ENCODE assay signal across 18 cellular contexts in the genomic region with DNA sequence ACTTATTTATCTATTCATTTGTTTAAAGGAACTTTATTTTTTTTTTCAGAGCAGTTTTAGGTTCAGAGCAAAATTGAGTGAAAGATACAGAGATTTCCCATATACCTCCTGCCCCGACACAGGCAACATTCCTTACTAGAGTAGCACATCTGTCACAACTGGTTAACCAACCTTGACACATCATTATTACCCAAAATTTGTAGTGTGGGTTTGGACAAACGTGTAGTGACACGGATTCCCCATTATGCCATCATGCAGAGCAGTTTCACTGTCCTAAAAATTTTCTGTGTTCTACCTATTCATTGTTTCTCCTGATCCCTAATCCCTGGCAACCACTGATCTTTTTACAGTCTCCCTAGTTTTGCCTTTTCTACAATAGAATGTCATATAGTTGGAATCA. TPM values are rescaled to one million over a fixed set of nuclear protein-coding genes. Genes with fewer than 3 reads are reported as not detected.
DNase-seq lines count a peak whose midpoint lies in the region; ATAC-seq, FAIRE-seq and TF ChIP-seq lines count a peak whose summit lies in the region.
"Had no signal": no experiment of that assay in that cellular context is flagged by ENCODE, and none has a peak within 500 bp of the region (broad histone marks: within the 10 kb centered on the region; RNA-seq: fewer than 3 reads in every experiment).

No MANE protein-coding gene starts in this region.

- H3K4ac ChIP-seq in IMR-90 (ENCODE audit: low read depth, low read length): no peak overlapping the region

- 0 out of 2 replicates have a peak overlapping the region, but pooled peaks have one; percentile 4 for H3K14ac ChIP-seq in IMR-90 (replicated peaks; ENCODE audit: low read depth, low read length)

- TF ChIP-seq RAD21 in IMR-90 (IDR thresholded peaks at IDR 0.05; ENCODE audit: low read length): no peak

- H3K27me3 Mint-ChIP-seq in astrocyte (ENCODE audit: low read depth, unreplicated experiment): no peaks in the 10 kb centered on the region
- H3K27me3 Mint-ChIP-seq: B cell had no signal

- no peak overlapping the region for H2AFZ ChIP-seq in IMR-90 (replicated peaks; ENCODE audit: low read length, poor library complexity)
- H2AFZ ChIP-seq in astrocyte (ENCODE audit: low read depth, low read length): no peak overlapping the region

- no CpG with 5 or more reads among the region's 3 CpGs for WGBS in IMR-90 (ENCODE audit: extremely low coverage in 2 of 2, insufficient read length in 1 of 2), 2 experiments
- 89 to 94% (median 92%) methylated on average over 3 of the region's 3 CpGs for WGBS in ovary, 3 donors

- no peaks in the 10 kb centered on the region for H3K79me2 ChIP-seq in astrocyte (ENCODE audit: insufficient read depth, low read length)

- no peaks in the 10 kb centered on the region for H3K4me1 ChIP-seq in IMR-90 (ENCODE audit: control insufficient read depth, insufficient read depth, low read length)
- no peaks in the 10 kb centered on the region for H3K4me1 ChIP-seq in astrocyte (ENCODE audit: insufficient read depth, low read length)
- H3K4me1 ChIP-seq in ovary (ENCODE audit: insufficient read depth): no peaks in the 10 kb centered on the region

- H3K18ac ChIP-seq in IMR-90 (ENCODE audit: low read depth, low read length): no peak overlapping the region

- H3K79me1 ChIP-seq in IMR-90 (ENCODE audit: low read depth in 1 of 2, low read length in 2 of 2): no peaks in the 10 kb centered on the region

- H2BK20ac ChIP-seq in IMR-90 (ENCODE audit: low read depth, low read length): no peak overlapping the region

- no peak overlapping the region for H3K23ac ChIP-seq in IMR-90 (ENCODE audit: low read depth, low read length)

- H4K20me1 ChIP-seq in IMR-90 (ENCODE audit: insufficient read depth, low read length) (no peaks in the 10 kb centered on the region), astrocyte (ENCODE audit: insufficient read depth, low read length) (no peaks in the 10 kb centered on the region)

- H4K8ac ChIP-seq in IMR-90 (ENCODE audit: low read depth in 2 of 2, low read length in 2 of 2): no peak overlapping the region

- no TSS peak for BruUV-seq in IMR-90 (replicated peaks; lab: Mats Ljungman, UMichigan)

- no peaks in the 10 kb centered on the region for H3K9me1 ChIP-seq in IMR-90 (ENCODE audit: insufficient read depth, low read length)

- intact Hi-C loops in IMR-90 (cut with micrococcal nuclease) (no loop called here), ovary (cut with DNase I) (no loop called here), left ventricle myocardium superior (cut with micrococcal nuclease) (no loop called here)

- no peak overlapping the region for H2BK120ac ChIP-seq in IMR-90 (ENCODE audit: low read depth, low read length)

- H3K9ac ChIP-seq in IMR-90 (ENCODE audit: low read depth, low read length): no peak overlapping the region
- H3K9ac ChIP-seq in astrocyte (ENCODE audit: low read length): no peak overlapping the region

- ATAC-seq in IMR-90 (ENCODE audit: low read depth): no peak
- ATAC-seq in left ventricle myocardium superior: no peak

- H2AK5ac ChIP-seq in IMR-90 (ENCODE audit: low read depth, low read length): peak overlapping the region; percentile 51; the same call in 1 of the 2 replicates

- H3K27me3 ChIP-seq in IMR-90 (ENCODE audit: control insufficient read depth, insufficient read depth, low read length): no peaks in the 10 kb centered on the region
- H3K27me3 ChIP-seq in astrocyte (ENCODE audit: insufficient read depth, low read length): no peaks in the 10 kb centered on the region
- H3K27me3 ChIP-seq in ovary: no peaks in the 10 kb centered on the region

- no peak overlapping the region for H4K91ac ChIP-seq in IMR-90 (ENCODE audit: insufficient read depth, low read depth, low read length)

- H2BK15ac ChIP-seq in IMR-90 (ENCODE audit: low read depth, low read length): no peak overlapping the region

- peaks cover 9% of the 10 kb centered on the region for H3K4me1 Mint-ChIP-seq in astrocyte (ENCODE audit: low read depth, unreplicated experiment)
- H3K4me1 Mint-ChIP-seq: B cell; CD4-positive, alpha-beta memory T cell had no signal

- H3K27ac Mint-ChIP-seq in astrocyte (ENCODE audit: unreplicated experiment): peak overlapping the region; percentile 37
- H3K27ac Mint-ChIP-seq: B cell; CD4-positive, alpha-beta memory T cell had no signal

- H3K56ac ChIP-seq in IMR-90 (ENCODE audit: extremely low read depth, insufficient read depth, low read length): no peak overlapping the region

- no peak overlapping the region for H3K4me3 ChIP-seq in IMR-90 (ENCODE audit: insufficient read depth, low read depth, low read length)
- no peak overlapping the region for H3K4me3 ChIP-seq in astrocyte (ENCODE audit: insufficient read depth, low read depth, low read length)
- no peak overlapping the region for H3K4me3 ChIP-seq in epithelial cell of esophagus (ENCODE audit: low read length)
- no peak overlapping the region for H3K4me3 ChIP-seq in ovary
- H3K4me3 ChIP-seq: HAP-1 had no signal

- no peak overlapping the region for H4K5ac ChIP-seq in IMR-90 (ENCODE audit: low read depth, low read length)

- in situ Hi-C loops in IMR-90 (cut with MboI; ENCODE audit: low sequenced_read_pairs): no loop called here

- no peak for TF ChIP-seq CTCF in IMR-90 (conservative IDR thresholded peaks at IDR 0.05; ENCODE audit: low read depth, low read length)
- no peak for TF ChIP-seq CTCF in astrocyte (IDR thresholded peaks at IDR 0.05; ENCODE audit: insufficient read depth, low read depth, low read length)
- no peak for TF ChIP-seq CTCF in epithelial cell of esophagus (IDR thresholded peaks at IDR 0.05; ENCODE audit: insufficient read depth, low read depth, low read length, missing control alignments)
- TF ChIP-seq CTCF in ovary (IDR thresholded peaks at IDR 0.05): no peak

- no peak overlapping the region for H3K4me3 Mint-ChIP-seq in astrocyte (ENCODE audit: unreplicated experiment)
- H3K4me3 Mint-ChIP-seq: B cell; CD4-positive, alpha-beta memory T cell had no signal

- CTCF ChIA-PET in IMR-90 (lab: Yijun Ruan, JAX): no interaction called here

- peaks cover 9% of the 10 kb centered on the region for H3K9me3 Mint-ChIP-seq in astrocyte (ENCODE audit: unreplicated experiment)

- DNase-seq in IMR-90 (no peak), astrocyte (ENCODE audit: low read depth) (no peak), epithelial cell of esophagus (ENCODE audit: low read depth) (peak; percentile 55), kidney tubule cell (ENCODE audit: low spot score) (peak; percentile 35), hypothalamus (lab: John Stamatoyannopoulos, UW) (no peak), DMS53 (lab: John Stamatoyannopoulos, UW) (no peak), ovary (no peak), left ventricle myocardium superior (no peak)
- DNase-seq: C1 segment of cervical spinal cord; CD4-positive, alpha-beta memory T cell; DMS79 treated with DMSO at 0.1 percent for 48 hours; GOT3 had no signal

- no peak for TF ChIP-seq EP300 in ovary (IDR thresholded peaks at IDR 0.05)

- H2AK9ac ChIP-seq in IMR-90 (replicated peaks; ENCODE audit: low read depth, low read length, poor library complexity): no peak overlapping the region

- no peak for FAIRE-seq in astrocyte (lab: Jason Lieb, UNC)
- FAIRE-seq: A204.1, G401.6, GM12891 had no signal

- H3K9me3 ChIP-seq in IMR-90 (ENCODE audit: control insufficient read depth, insufficient read depth, low read length) (0 out of 2 replicates have a peak, but pooled peaks cover 2% of the 10 kb centered on the region), astrocyte (ENCODE audit: insufficient read depth, low read depth, low read length) (no peaks in the 10 kb centered on the region), ovary (no peaks in the 10 kb centered on the region)
- H3K9me3 ChIP-seq: HAP-1 had no signal

- POLR2A ChIA-PET in IMR-90 (lab: Charles Lee; ENCODE audit: unreplicated experiment): no interaction called here

- H3K36me3 ChIP-seq in IMR-90 (ENCODE audit: control insufficient read depth, insufficient read depth, low read length) (no peaks in the 10 kb centered on the region), astrocyte (ENCODE audit: insufficient read depth, low read length) (no peaks in the 10 kb centered on the region), ovary (no peaks in the 10 kb centered on the region)
- H3K36me3 ChIP-seq: HAP-1 had no signal

- H3K27ac ChIP-seq in IMR-90 (ENCODE audit: insufficient read depth, low read length): no peak overlapping the region
- H3K27ac ChIP-seq in astrocyte (ENCODE audit: low read depth, low read length): no peak overlapping the region
- no peak overlapping the region for H3K27ac ChIP-seq in ovary
- H3K27ac ChIP-seq: HL-60 had no signal

- H2BK5ac ChIP-seq in IMR-90 (ENCODE audit: low read depth, low read length, poor library complexity, severe bottlenecking): no peak overlapping the region

- dilution Hi-C loops in IMR-90 (cut with HindIII; ENCODE audit: low sequenced_read_pairs, unreplicated experiment): no loop called here

- H3K4me2 ChIP-seq in IMR-90 (ENCODE audit: low read depth, low read length) (no peak overlapping the region), astrocyte (ENCODE audit: low read length) (no peak overlapping the region)

- peaks cover 2% of the 10 kb centered on the region for H3K36me3 Mint-ChIP-seq in astrocyte (ENCODE audit: low read depth, unreplicated experiment)
- H3K36me3 Mint-ChIP-seq: CD4-positive, alpha-beta memory T cell had no signal

- TF ChIP-seq POLR2A in IMR-90 (IDR thresholded peaks at IDR 0.05; ENCODE audit: low read depth, low read length) (no peak), ovary (IDR thresholded peaks at IDR 0.05) (no peak)

TF ChIP-seq in IMR-90, 13 proteins besides CTCF, POLR2A, EP300 and RAD21:
- TF ChIP-seq MAFK (IDR thresholded peaks at IDR 0.05; ENCODE audit: low read depth, low read length) (no peak), SMC3 (IDR thresholded peaks at IDR 0.05; ENCODE audit: low read depth, low read length) (no peak), RCOR1 (IDR thresholded peaks at IDR 0.05; ENCODE audit: insufficient replicate concordance, low read length) (no peak), MAZ (IDR thresholded peaks at IDR 0.05; ENCODE audit: borderline replicate concordance, low read depth, low read length) (no peak), MXI1 (IDR thresholded peaks at IDR 0.05; ENCODE audit: borderline replicate concordance, low read depth, low read length) (no peak), NFE2L2 (IDR thresholded peaks at IDR 0.05; ENCODE audit: low read depth, low read length) (no peak)

RNA-seq across cellular contexts. Expression of a gene that starts 57.3 kb away (rescaled TPM):
- total RNA-seq in IMR-90 (2012; rRNA removed) (11.1 and 11.3 TPM in 2 replicates), astrocyte (17.0 and 19.8 TPM in 2 replicates), ovary (10 to 100 TPM; 21.5 to 45.1 (median 27.9) TPM), left ventricle myocardium superior (5.4 TPM)
- polyA plus RNA-seq in IMR-90 (2012; rRNA removed) (5.0 and 6.5 TPM in 2 replicates), ovary (10 to 100 TPM; 20.3 to 41.5 TPM)
- 3.8 and 6.1 TPM in 2 replicates for polyA plus RNA-seq in IMR-90 (2012; cell fraction: cytosol; rRNA removed)
- 4.8 and 12.1 TPM in 2 replicates for polyA plus RNA-seq in IMR-90 (2012; cell fraction: nucleus; rRNA removed; ENCODE audit: low replicate concordance)

Comparison
In these comparisons a context has a peak if more than half of its experiments do, and no peak if none do; other contexts are left out.
1. DNase-seq: peak in epithelial cell of esophagus (single experiment) and kidney tubule cell (single experiment); none in IMR-90 (single experiment), astrocyte (single experiment), hypothalamus (0 of 51), DMS53 (single experiment), ovary (0 of 5) and left ventricle myocardium superior (single experiment).